Comparison of ENCODE assay signal across 20 cellular contexts in the genomic region with DNA sequence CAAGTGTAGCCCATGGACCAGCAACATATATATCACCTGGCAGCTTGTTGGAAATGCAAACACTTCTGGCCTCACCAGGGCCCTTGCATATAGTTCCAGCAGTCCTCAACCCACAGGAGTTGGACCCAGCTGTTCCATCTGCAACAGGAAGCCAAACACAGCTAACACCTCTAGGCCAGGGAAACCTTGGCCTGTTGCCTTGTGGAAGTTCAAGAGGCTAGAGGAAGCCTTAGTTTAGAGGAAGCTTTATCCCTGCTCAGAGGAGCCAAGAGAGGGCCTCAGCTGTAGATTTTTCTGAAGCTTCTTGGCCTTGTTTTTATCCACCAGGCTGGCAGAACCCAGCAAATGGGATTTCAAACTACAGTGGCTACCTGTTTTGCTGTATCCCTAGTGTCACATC. TPM values are rescaled to one million over a fixed set of nuclear protein-coding genes. Genes with fewer than 3 reads are reported as not detected.
DNase-seq lines count a peak whose midpoint lies in the region; TF ChIP-seq lines count a peak whose summit lies in the region.
"Had no signal": no experiment of that assay in that cellular context is flagged by ENCODE, and none has a peak within 500 bp of the region (broad histone marks: within the 10 kb centered on the region; RNA-seq: fewer than 3 reads in every experiment).

No MANE protein-coding gene starts in this region.

- TF ChIP-seq CTCF in fibroblast of pulmonary artery (IDR thresholded peaks at IDR 0.05; ENCODE audit: low read length, missing control alignments): no peak

- no peak overlapping the region for H3K4me3 ChIP-seq in fibroblast of pulmonary artery (replicated peaks; ENCODE audit: low read depth, low read length)
- H3K4me3 ChIP-seq: A549, hepatocyte, K562, thoracic aorta had no signal

- peak; percentile 11 to 42 for DNase-seq in NCI-H524 (lab: John Stamatoyannopoulos, UW)
- DNase-seq in NCI-H524 treated with DMSO at 0.1 percent for 48 hours (lab: John Stamatoyannopoulos, UW): no peak
- DNase-seq in NCI-H2196 treated with DMSO at 0.1 percent for 48 hours (lab: John Stamatoyannopoulos, UW; ENCODE audit: unreplicated experiment): peak; percentile 11
- DNase-seq in fibroblast of pulmonary artery (ENCODE audit: low read depth): peak; percentile 10
- peak; percentile 3 for DNase-seq in pulmonary artery endothelial cell (ENCODE audit: low read depth, low spot score)
- DNase-seq in HCEC 1CT: no peak
- no peak for DNase-seq in HT-29 (ENCODE audit: low spot score)
- no peak for DNase-seq in activated CD4-positive, alpha-beta T cell treated with anti-CD3 and anti-CD28 coated beads for 4 hours
- DNase-seq: activated CD8-positive, alpha-beta memory T cell treated with anti-CD3 and anti-CD28 coated beads, Interleukin-2, amount 50 U/mL, for 48 hours; activated naive CD8-positive, alpha-beta T cell treated with anti-CD3 and anti-CD28 coated beads, Interleukin-2, amount 50 U/mL, for 24 hours; islet precursor cell; naive thymus-derived CD4-positive, alpha-beta T cell; NCI-H187 treated with DMSO at 0.1 percent for 48 hours; NCI-H82; PC-3; T-helper 17 cell had no signal

RNA-seq across cellular contexts. Expression of gene FHIT, which starts 11.4 kb away (rescaled TPM):
- 1.1 and 1.3 TPM in 2 replicates for total RNA-seq in pulmonary artery endothelial cell
- total RNA-seq in HT-29 (2014; rRNA removed; shearing (Covaris generic)): not detected in 2 replicates

Comparison
In these comparisons a context has a peak if more than half of its experiments do, and no peak if none do; other contexts are left out.
1. DNase-seq: peak in NCI-H524 (2 of 2), NCI-H2196 treated with DMSO at 0.1 percent for 48 hours (single experiment), fibroblast of pulmonary artery (single experiment) and pulmonary artery endothelial cell (single experiment); none in NCI-H524 treated with DMSO at 0.1 percent for 48 hours (single experiment), HCEC 1CT (single experiment), HT-29 (single experiment) and activated CD4-positive, alpha-beta T cell treated with anti-CD3 and anti-CD28 coated beads for 4 hours (0 of 2).